Comparison of ENCODE assay signal across 11 cellular contexts in the genomic region with DNA sequence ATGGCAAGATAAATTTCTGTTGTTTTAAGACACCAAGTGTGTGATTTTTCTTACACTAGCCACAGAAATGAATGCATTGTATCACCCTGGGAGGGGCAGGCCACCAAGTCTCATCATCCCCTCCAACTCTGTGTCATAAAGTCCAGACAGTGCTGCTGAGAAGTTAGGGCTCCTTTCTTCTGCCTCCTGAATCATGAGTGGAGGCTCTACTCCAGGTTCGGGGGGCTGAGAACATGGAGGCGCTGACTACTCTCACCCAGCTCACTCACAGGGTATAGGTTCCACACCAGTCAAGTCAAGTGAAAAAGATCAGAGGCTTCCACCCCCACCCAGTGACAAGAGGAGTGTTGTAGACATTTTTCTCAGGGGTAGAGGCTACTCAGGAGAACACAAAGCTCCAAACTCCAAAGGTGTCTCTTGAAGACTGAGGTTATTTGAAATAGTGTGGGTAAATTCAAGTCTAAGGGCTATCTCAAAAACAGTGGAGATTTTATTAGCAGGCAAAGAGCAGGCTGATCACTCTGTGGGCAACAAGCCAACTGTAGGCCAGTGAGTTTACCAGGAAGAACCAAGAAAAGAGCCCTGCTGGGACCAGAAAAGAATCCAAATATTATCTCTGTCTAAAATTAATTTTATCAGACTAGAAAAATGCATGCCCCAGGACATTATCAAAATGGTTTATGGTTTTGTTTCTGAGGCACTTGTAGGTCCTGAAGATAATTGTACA.
"Had no signal": no experiment of that assay in that cellular context is flagged by ENCODE, and none has a peak within 500 bp of the region (broad histone marks: within the 10 kb centered on the region; RNA-seq: fewer than 3 reads in every experiment).

No MANE protein-coding gene starts in this region.

- H3K27me3 Mint-ChIP-seq: activated naive CD4-positive, alpha-beta T cell treated with anti-CD3 and anti-CD28 coated beads, Interleukin-2, amount 50 U/mL, for 24 hours had no signal

- H3K9me3 ChIP-seq: mucosa of descending colon, thyroid gland had no signal

- H3K27ac ChIP-seq: dorsolateral prefrontal cortex, thyroid gland had no signal

- H3K9me3 Mint-ChIP-seq: activated naive CD4-positive, alpha-beta T cell treated with anti-CD3 and anti-CD28 coated beads, Interleukin-2, amount 50 U/mL, for 24 hours; natural killer cell treated with Interleukin-12 subunit alpha and Interleukin-12 subunit beta and Interleukin-15 and Interleukin-18, amount 100 ng/mL, for 72 hours had no signal

- H3K4me3 Mint-ChIP-seq: activated naive CD4-positive, alpha-beta T cell treated with anti-CD3 and anti-CD28 coated beads, Interleukin-2, amount 50 U/mL, for 24 hours; brain; natural killer cell treated with Interleukin-12 subunit alpha and Interleukin-12 subunit beta and Interleukin-15 and Interleukin-18, amount 100 ng/mL, for 72 hours had no signal

- H3K36me3 Mint-ChIP-seq: activated naive CD4-positive, alpha-beta T cell treated with anti-CD3 and anti-CD28 coated beads, Interleukin-2, amount 50 U/mL, for 24 hours; brain; natural killer cell treated with Interleukin-12 subunit alpha and Interleukin-12 subunit beta and Interleukin-15 and Interleukin-18, amount 100 ng/mL, for 72 hours had no signal

- H3K36me3 ChIP-seq: thyroid gland had no signal

- H3K27ac Mint-ChIP-seq: activated naive CD4-positive, alpha-beta T cell treated with anti-CD3 and anti-CD28 coated beads, Interleukin-2, amount 50 U/mL, for 24 hours; brain; natural killer cell treated with Interleukin-12 subunit alpha and Interleukin-12 subunit beta and Interleukin-15 and Interleukin-18, amount 100 ng/mL, for 72 hours had no signal

- DNase-seq: activated CD8-positive, alpha-beta memory T cell treated with anti-CD3 and anti-CD28 coated beads, Interleukin-2, amount 50 U/mL, for 48 hours; hippocampal formation; mucosa of descending colon; nucleus accumbens; stimulated activated CD4-positive, alpha-beta T cell treated with anti-CD3 and anti-CD28 coated beads, Interleukin-2, amount 100 ng/mL, for 48 hours; thyroid gland had no signal

- H3K4me1 ChIP-seq: thyroid gland had no signal

- H3K4me3 ChIP-seq: dorsolateral prefrontal cortex, mucosa of descending colon, thyroid gland had no signal

- H3K4me1 Mint-ChIP-seq: activated naive CD4-positive, alpha-beta T cell treated with anti-CD3 and anti-CD28 coated beads, Interleukin-2, amount 50 U/mL, for 24 hours; brain had no signal

- ATAC-seq: activated CD4-positive, CD25-positive, alpha-beta regulatory T cell treated with anti-CD3 and anti-CD28 coated beads, Interleukin-2, amount 50 U/mL, for 24 hours; mucosa of descending colon; natural killer cell treated with Interleukin-12 subunit alpha and Interleukin-12 subunit beta and Interleukin-15 and Interleukin-18, amount 100 ng/mL, for 72 hours had no signal

- H3K27me3 ChIP-seq: thyroid gland had no signal
